23 cellular contexts compared by ENCODE assay signal in the genomic region with DNA sequence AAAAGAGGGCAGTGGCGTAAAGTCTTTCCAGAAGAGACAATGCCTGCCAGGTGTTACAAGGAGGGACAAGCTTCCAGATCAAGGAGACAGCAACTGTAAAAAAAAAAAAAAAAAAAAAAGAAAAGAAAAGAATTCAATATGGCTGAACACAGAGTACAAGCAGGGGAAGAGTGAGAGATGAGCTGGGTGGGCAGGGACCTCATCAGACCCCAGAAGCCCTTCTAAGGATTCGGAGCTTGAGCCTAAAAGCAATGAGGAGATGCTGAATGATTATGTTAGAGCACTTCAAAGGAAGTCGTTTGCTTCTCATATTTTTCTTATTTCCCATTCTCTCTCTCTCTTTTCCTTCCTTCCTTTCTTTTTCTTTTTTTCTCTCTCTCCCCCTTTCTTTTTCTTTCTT.
DNase-seq lines count a peak whose midpoint lies in the region; ATAC-seq and TF ChIP-seq lines count a peak whose summit lies in the region.
"Had no signal": no experiment of that assay in that cellular context is flagged by ENCODE, and none has a peak within 500 bp of the region (broad histone marks: within the 10 kb centered on the region; RNA-seq: fewer than 3 reads in every experiment).

No MANE protein-coding gene starts in this region.

- intact Hi-C loops in activated T-helper 1 cell treated with anti-CD3 and anti-CD28 coated beads, Interleukin-12 subunit alpha, Interleukin-12 subunit beta, Interleukin-2, Interleukin-4 antibody, amounts not matched to agents 30 ng/mL and 10 ng/mL and 1 ng/mL, durations not matched to agents 14 hours and 24 hours and 36 hours (cut with micrococcal nuclease): no loop called here
- intact Hi-C loops in dorsolateral prefrontal cortex (cut with DNase I) (no loop called here), left cardiac atrium (cut with DNase I) (no loop called here)

- H3K4me1 ChIP-seq in BLaER1 treated with 17β-estradiol and CSF1 and Interleukin-3, amounts not matched to agents 10 nM and 100 nM: peaks cover 31 to 85% (median 64%) of the 10 kb centered on the region in 10 experiments
- peaks cover 64% of the 10 kb centered on the region for H3K4me1 ChIP-seq in parathyroid adenoma

- peak overlapping the region; percentile 52 for H2AFZ ChIP-seq in parathyroid adenoma
- H2AFZ ChIP-seq: GM23338 had no signal

- in situ Hi-C loops in brain microvascular endothelial cell (cut with HindIII; ENCODE audit: low pct_ligation_motif_present, low sequenced_read_pairs): loop anchor here (25.0 kb wide), 1 partner anchor 97 kb away; the partner anchor contains the start of gene YPEL2

- ATAC-seq in activated T-cell treated with anti-CD3 and anti-CD28 coated beads, Interleukin-2, amount 50 U/mL, for 4 hours: no peak
- ATAC-seq in left cardiac atrium: no peak
- ATAC-seq: GM23338 had no signal

- H3K27ac ChIP-seq in BLaER1 treated with 17β-estradiol and CSF1 and Interleukin-3, amounts not matched to agents 10 nM and 100 nM: peak overlapping the region in 10 of 11 experiments; percentile 10 to 89 (median 60); a peak in 16 of 22 replicates
- H3K27ac ChIP-seq in parathyroid adenoma (peak overlapping the region; percentile 95), brain microvascular endothelial cell (no peak overlapping the region), dorsolateral prefrontal cortex (no peak overlapping the region)
- H3K27ac ChIP-seq: BLaER1 had no signal

- H3K4me3 Mint-ChIP-seq in activated T-cell treated with anti-CD3 and anti-CD28 coated beads, Interleukin-2, amount 50 U/mL, for 24 hours: no peak overlapping the region
- no peak overlapping the region for H3K4me3 Mint-ChIP-seq in activated T-cell treated with anti-CD3 and anti-CD28 coated beads, Interleukin-2, amount 50 U/mL, for 4 hours
- H3K4me3 Mint-ChIP-seq in activated T-helper 1 cell treated with anti-CD3 and anti-CD28 coated beads, Interleukin-12 subunit alpha, Interleukin-12 subunit beta, Interleukin-2, Interleukin-4 antibody, amounts not matched to agents 30 ng/mL and 10 ng/mL and 1 ng/mL, durations not matched to agents 14 hours and 24 hours and 36 hours: no peak overlapping the region
- H3K4me3 Mint-ChIP-seq: CD8-positive, alpha-beta memory T cell; GM23338 had no signal

- no peaks in the 10 kb centered on the region for H4K20me1 ChIP-seq in BLaER1 treated with 17β-estradiol and CSF1 and Interleukin-3, amounts not matched to agents 10 nM and 100 nM
- H4K20me1 ChIP-seq: BLaER1 had no signal

- no peak for DNase-seq in activated T-cell treated with anti-CD3 and anti-CD28 coated beads, Interleukin-2, amount 50 U/mL, for 24 hours
- no peak for DNase-seq in activated T-cell treated with anti-CD3 and anti-CD28 coated beads, Interleukin-2, amount 50 U/mL, for 4 hours
- no peak for DNase-seq in activated T-helper 1 cell treated with anti-CD3 and anti-CD28 coated beads, Interleukin-12 subunit alpha, Interleukin-12 subunit beta, Interleukin-2, Interleukin-4 antibody, amounts not matched to agents 30 ng/mL and 10 ng/mL and 1 ng/mL, durations not matched to agents 14 hours and 24 hours and 36 hours (ENCODE audit: low spot score)
- DNase-seq in brain microvascular endothelial cell (no peak), dorsolateral prefrontal cortex (no peak), left cardiac atrium (no peak)
- DNase-seq: CD8-positive, alpha-beta memory T cell; DMS53; HCEC 1CT; KG1; NCI-H1417; NCI-H187; NCI-H2107; NCI-H2227 treated with DMSO at 0.1 percent for 48 hours; NCI-H510A treated with DMSO at 0.1 percent for 48 hours; NCI-H774; SHP77 treated with DMSO at 0.1 percent for 48 hours had no signal

- peaks cover 6 to 14% (median 9%) of the 10 kb centered on the region in 11 experiments; a peak in 16 of 22 replicates for H3K9me3 ChIP-seq in BLaER1 treated with 17β-estradiol and CSF1 and Interleukin-3, amounts not matched to agents 10 nM and 100 nM (replicated peaks in 1 of 11)
- H3K9me3 ChIP-seq in parathyroid adenoma (ENCODE audit: control insufficient read depth, low read length): no peaks in the 10 kb centered on the region
- H3K9me3 ChIP-seq: A549 had no signal

- H3K4me1 Mint-ChIP-seq in activated T-cell treated with anti-CD3 and anti-CD28 coated beads, Interleukin-2, amount 50 U/mL, for 24 hours (ENCODE audit: low read depth): peaks cover 51% of the 10 kb centered on the region
- H3K4me1 Mint-ChIP-seq in activated T-cell treated with anti-CD3 and anti-CD28 coated beads, Interleukin-2, amount 50 U/mL, for 4 hours (ENCODE audit: low read depth): peaks cover 30% of the 10 kb centered on the region
- peaks cover 56% of the 10 kb centered on the region for H3K4me1 Mint-ChIP-seq in activated T-helper 1 cell treated with anti-CD3 and anti-CD28 coated beads, Interleukin-12 subunit alpha, Interleukin-12 subunit beta, Interleukin-2, Interleukin-4 antibody, amounts not matched to agents 30 ng/mL and 10 ng/mL and 1 ng/mL, durations not matched to agents 14 hours and 24 hours and 36 hours (ENCODE audit: low read depth)

- H3K27ac Mint-ChIP-seq in activated T-cell treated with anti-CD3 and anti-CD28 coated beads, Interleukin-2, amount 50 U/mL, for 24 hours: peak overlapping the region; percentile 92
- peak overlapping the region; percentile 36 for H3K27ac Mint-ChIP-seq in activated T-helper 1 cell treated with anti-CD3 and anti-CD28 coated beads, Interleukin-12 subunit alpha, Interleukin-12 subunit beta, Interleukin-2, Interleukin-4 antibody, amounts not matched to agents 30 ng/mL and 10 ng/mL and 1 ng/mL, durations not matched to agents 14 hours and 24 hours and 36 hours
- H3K27ac Mint-ChIP-seq: CD8-positive, alpha-beta memory T cell; GM23338 had no signal

- TF ChIP-seq CTCF in parathyroid adenoma (IDR thresholded peaks at IDR 0.05): no peak
- no peak for TF ChIP-seq CTCF in brain microvascular endothelial cell (IDR thresholded peaks at IDR 0.05; ENCODE audit: low read depth, low read length, missing control alignments)
- TF ChIP-seq CTCF in dorsolateral prefrontal cortex (IDR thresholded peaks at IDR 0.05 in 54 of 56, conservative IDR thresholded peaks at IDR 0.05 in 2 of 56; ENCODE audit: low read depth in 1 of 56, partially characterized antibody in 56 of 56): no peak

- H3K27me3 ChIP-seq in BLaER1 treated with 17β-estradiol and CSF1 and Interleukin-3, amounts not matched to agents 10 nM and 100 nM: no peaks in the 10 kb centered on the region
- no peaks in the 10 kb centered on the region for H3K27me3 ChIP-seq in parathyroid adenoma (ENCODE audit: control insufficient read depth, insufficient read depth, low read length)
- no peaks in the 10 kb centered on the region for H3K27me3 ChIP-seq in brain microvascular endothelial cell (replicated peaks)
- no peaks in the 10 kb centered on the region for H3K27me3 ChIP-seq in dorsolateral prefrontal cortex
- H3K27me3 ChIP-seq: BLaER1 had no signal

- H3K27me3 Mint-ChIP-seq in activated T-cell treated with anti-CD3 and anti-CD28 coated beads, Interleukin-2, amount 50 U/mL, for 24 hours: no peaks in the 10 kb centered on the region
- H3K27me3 Mint-ChIP-seq in activated T-cell treated with anti-CD3 and anti-CD28 coated beads, Interleukin-2, amount 50 U/mL, for 4 hours (ENCODE audit: low read depth): no peaks in the 10 kb centered on the region
- peaks cover 3% of the 10 kb centered on the region for H3K27me3 Mint-ChIP-seq in activated T-helper 1 cell treated with anti-CD3 and anti-CD28 coated beads, Interleukin-12 subunit alpha, Interleukin-12 subunit beta, Interleukin-2, Interleukin-4 antibody, amounts not matched to agents 30 ng/mL and 10 ng/mL and 1 ng/mL, durations not matched to agents 14 hours and 24 hours and 36 hours (ENCODE audit: insufficient read depth)

- no peaks in the 10 kb centered on the region for H3K79me2 ChIP-seq in parathyroid adenoma

- no peaks in the 10 kb centered on the region for H3K36me3 Mint-ChIP-seq in activated T-cell treated with anti-CD3 and anti-CD28 coated beads, Interleukin-2, amount 50 U/mL, for 24 hours (ENCODE audit: low read depth)
- no peaks in the 10 kb centered on the region for H3K36me3 Mint-ChIP-seq in activated T-cell treated with anti-CD3 and anti-CD28 coated beads, Interleukin-2, amount 50 U/mL, for 4 hours (ENCODE audit: insufficient read depth)
- H3K36me3 Mint-ChIP-seq in activated T-helper 1 cell treated with anti-CD3 and anti-CD28 coated beads, Interleukin-12 subunit alpha, Interleukin-12 subunit beta, Interleukin-2, Interleukin-4 antibody, amounts not matched to agents 30 ng/mL and 10 ng/mL and 1 ng/mL, durations not matched to agents 14 hours and 24 hours and 36 hours (ENCODE audit: low read depth): peaks cover 5% of the 10 kb centered on the region
- H3K36me3 Mint-ChIP-seq: CD8-positive, alpha-beta memory T cell had no signal

- peak overlapping the region in 9 of 11 experiments; percentile 26 to 96 (median 69); a peak in 17 of 22 replicates for H3K4me2 ChIP-seq in BLaER1 treated with 17β-estradiol and CSF1 and Interleukin-3, amounts not matched to agents 10 nM and 100 nM
- H3K4me2 ChIP-seq in parathyroid adenoma (ENCODE audit: low read length): no peak overlapping the region
- H3K4me2 ChIP-seq: GM23338 had no signal

- no peak overlapping the region for H3K4me3 ChIP-seq in BLaER1 treated with 17β-estradiol and CSF1 and Interleukin-3, amounts not matched to agents 10 nM and 100 nM
- H3K4me3 ChIP-seq in parathyroid adenoma (ENCODE audit: low read depth, low read length): no peak overlapping the region
- H3K4me3 ChIP-seq in brain microvascular endothelial cell (ENCODE audit: low read depth, low read length): no peak overlapping the region
- no peak overlapping the region for H3K4me3 ChIP-seq in dorsolateral prefrontal cortex
- H3K4me3 ChIP-seq: A549, BLaER1, GM12878, GM23338 had no signal

- H3K9me3 Mint-ChIP-seq in activated T-cell treated with anti-CD3 and anti-CD28 coated beads, Interleukin-2, amount 50 U/mL, for 24 hours: no peaks in the 10 kb centered on the region
- H3K9me3 Mint-ChIP-seq in activated T-cell treated with anti-CD3 and anti-CD28 coated beads, Interleukin-2, amount 50 U/mL, for 4 hours: peaks cover 5% of the 10 kb centered on the region
- peaks cover 5% of the 10 kb centered on the region for H3K9me3 Mint-ChIP-seq in activated T-helper 1 cell treated with anti-CD3 and anti-CD28 coated beads, Interleukin-12 subunit alpha, Interleukin-12 subunit beta, Interleukin-2, Interleukin-4 antibody, amounts not matched to agents 30 ng/mL and 10 ng/mL and 1 ng/mL, durations not matched to agents 14 hours and 24 hours and 36 hours
- H3K9me3 Mint-ChIP-seq: GM23338 had no signal

- no peaks in the 10 kb centered on the region for H3K36me3 ChIP-seq in BLaER1 treated with 17β-estradiol and CSF1 and Interleukin-3, amounts not matched to agents 10 nM and 100 nM
- no peaks in the 10 kb centered on the region for H3K36me3 ChIP-seq in parathyroid adenoma (ENCODE audit: control insufficient read depth, insufficient read depth, low read length)
- H3K36me3 ChIP-seq in brain microvascular endothelial cell (replicated peaks): no peaks in the 10 kb centered on the region
- H3K36me3 ChIP-seq: BLaER1 had no signal

- peak overlapping the region in 4 of 11 experiments; percentile 5 to 74 (median 58); a peak in 3 of 22 replicates for H3K9ac ChIP-seq in BLaER1 treated with 17β-estradiol and CSF1 and Interleukin-3, amounts not matched to agents 10 nM and 100 nM
- no peak overlapping the region for H3K9ac ChIP-seq in parathyroid adenoma
- H3K9ac ChIP-seq: BLaER1 had no signal

Comparison
In these comparisons a context has a peak if more than half of its experiments do, and no peak if none do; other contexts are left out.
1. H3K27ac ChIP-seq: peak in BLaER1 treated with 17β-estradiol and CSF1 and Interleukin-3, amounts not matched to agents 10 nM and 100 nM (10 of 11) and parathyroid adenoma (single experiment); none in brain microvascular endothelial cell (single experiment) and dorsolateral prefrontal cortex (0 of 59).